8 cellular contexts compared by ENCODE assay signal in the genomic region with DNA sequence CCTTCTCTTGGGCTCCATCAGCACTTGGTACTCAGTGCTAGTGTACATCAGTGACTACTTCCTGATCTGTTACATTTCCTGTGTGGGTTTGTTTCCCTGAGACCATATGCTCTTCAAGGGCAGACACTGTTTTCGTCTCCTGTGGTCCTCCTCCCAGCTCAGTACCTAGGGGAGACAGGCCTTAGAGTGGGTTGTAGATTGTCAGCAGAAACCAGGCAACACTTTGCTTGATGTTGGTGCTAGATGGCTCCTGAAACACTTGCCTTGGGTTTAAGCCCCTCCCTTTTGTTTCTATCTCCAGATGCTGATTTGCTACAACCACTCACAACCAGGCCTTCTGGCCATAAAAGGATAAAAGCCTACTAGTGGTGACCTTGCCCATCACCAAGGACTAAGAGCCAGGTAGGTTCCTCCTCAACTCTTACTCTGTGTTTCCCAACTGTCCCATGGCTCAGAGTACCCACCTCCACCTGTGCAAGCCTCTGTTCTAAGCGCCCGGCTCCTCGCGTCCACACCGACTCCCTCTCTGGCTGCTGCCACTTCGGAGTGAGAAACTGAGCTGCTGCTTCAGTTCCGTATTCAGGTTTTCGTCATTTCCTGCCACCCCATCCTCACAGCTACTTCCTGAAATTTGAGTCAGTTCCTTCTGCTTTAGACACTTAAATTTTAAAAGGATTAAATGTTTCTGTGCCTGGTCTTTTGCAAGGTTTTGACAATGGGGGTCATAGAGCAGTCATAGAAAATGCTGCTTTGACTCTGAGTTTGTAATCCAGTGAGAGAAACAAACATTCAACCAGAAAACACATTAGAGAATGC. TPM values are rescaled to one million over a fixed set of nuclear protein-coding genes. Genes with fewer than 3 reads are reported as not detected.
DNase-seq lines count a peak whose midpoint lies in the region; ATAC-seq lines count a peak whose summit lies in the region.

A gene with protein sequence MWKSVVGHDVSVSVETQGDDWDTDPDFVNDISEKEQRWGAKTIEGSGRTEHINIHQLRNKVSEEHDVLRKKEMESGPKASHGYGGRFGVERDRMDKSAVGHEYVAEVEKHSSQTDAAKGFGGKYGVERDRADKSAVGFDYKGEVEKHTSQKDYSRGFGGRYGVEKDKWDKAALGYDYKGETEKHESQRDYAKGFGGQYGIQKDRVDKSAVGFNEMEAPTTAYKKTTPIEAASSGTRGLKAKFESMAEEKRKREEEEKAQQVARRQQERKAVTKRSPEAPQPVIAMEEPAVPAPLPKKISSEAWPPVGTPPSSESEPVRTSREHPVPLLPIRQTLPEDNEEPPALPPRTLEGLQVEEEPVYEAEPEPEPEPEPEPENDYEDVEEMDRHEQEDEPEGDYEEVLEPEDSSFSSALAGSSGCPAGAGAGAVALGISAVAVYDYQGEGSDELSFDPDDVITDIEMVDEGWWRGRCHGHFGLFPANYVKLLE (minus strand): TSS at position 548 of the 816 bp plus-strand sequence. CDS start 2,556 bp downstream, outside the sequence.

- 83% methylated on average over 7 of the region's 9 CpGs for WGBS in mesenchymal stem cell

- no peak within 1 kb of the TSS for H3K9ac ChIP-seq in mesenchymal stem cell (ENCODE audit: low read length)

- no peak within 1 kb of the TSS for H4K91ac ChIP-seq in mesenchymal stem cell (ENCODE audit: low read length)

- H2BK12ac ChIP-seq in mesenchymal stem cell (ENCODE audit: low read length in 2 of 2), result no peak within 1 kb of the TSS

- peak within 1 kb of the TSS; percentile 35 for H3K4me3 ChIP-seq in skeletal muscle cell (ENCODE audit: low read depth, low read length)
- no peak within 1 kb of the TSS for H3K4me3 ChIP-seq in mesenchymal stem cell (ENCODE audit: insufficient read depth in 1 of 2, low read depth in 1 of 2, low read length in 2 of 2)

- H3K36me3 Mint-ChIP-seq in activated CD8-positive, alpha-beta memory T cell treated with anti-CD3 and anti-CD28 coated beads, Interleukin-2, amount 10 ng/mL, durations not matched to agents 7 days and 5 days, result peaks cover 59% of the 10 kb centered on the region

- H3K36me3 ChIP-seq in mesenchymal stem cell (ENCODE audit: control insufficient read depth in 1 of 2, insufficient read depth in 2 of 2, low read depth in 1 of 2, low read length in 2 of 2), result peaks cover 22 to 42% of the 10 kb centered on the region in 2 experiments

- peak within 1 kb of the TSS in 1 of 2 experiments; percentile 4 for H3K18ac ChIP-seq in mesenchymal stem cell (ENCODE audit: low read depth in 1 of 2, low read length in 2 of 2)

- H4K8ac ChIP-seq in mesenchymal stem cell (ENCODE audit: low read length), result no peak within 1 kb of the TSS

- no peak within 1 kb of the TSS for H3K4ac ChIP-seq in mesenchymal stem cell (ENCODE audit: low read depth in 1 of 2, low read length in 2 of 2)

- H2BK15ac ChIP-seq in mesenchymal stem cell (ENCODE audit: low read depth, poor library complexity, severe bottlenecking), result no peak within 1 kb of the TSS

- peak; percentile 84 for ATAC-seq in GM21528 (IDR thresholded peaks at IDR 0.05; ENCODE audit: low FRiP score, unreplicated experiment)
- ATAC-seq in activated CD8-positive, alpha-beta memory T cell treated with anti-CD3 and anti-CD28 coated beads, Interleukin-2, amount 10 ng/mL, durations not matched to agents 7 days and 5 days, result peak; percentile 90

- no peaks in the 10 kb centered on the region for H3K9me3 Mint-ChIP-seq in activated CD8-positive, alpha-beta memory T cell treated with anti-CD3 and anti-CD28 coated beads, Interleukin-2, amount 10 ng/mL, durations not matched to agents 7 days and 5 days (ENCODE audit: low read depth)

- no peak within 1 kb of the TSS for H2BK120ac ChIP-seq in mesenchymal stem cell (ENCODE audit: low read depth, low read length)

- no peaks in the 10 kb centered on the region for H3K27me3 Mint-ChIP-seq in activated CD8-positive, alpha-beta memory T cell treated with anti-CD3 and anti-CD28 coated beads, Interleukin-2, amount 10 ng/mL, durations not matched to agents 7 days and 5 days

- no peak within 1 kb of the TSS for H3K27ac ChIP-seq in mesenchymal stem cell (ENCODE audit: low read length, poor library complexity, severe bottlenecking)

- no peaks in the 10 kb centered on the region for H3K9me3 ChIP-seq in mesenchymal stem cell (ENCODE audit: control insufficient read depth, low read length)

- H2BK5ac ChIP-seq in mesenchymal stem cell (ENCODE audit: low read depth, low read length, poor library complexity, severe bottlenecking), result no peak within 1 kb of the TSS

- H3K14ac ChIP-seq in mesenchymal stem cell (ENCODE audit: low read length in 2 of 2), result no peak within 1 kb of the TSS

- DNase-seq in EH (ENCODE audit: low read depth) (peak; percentile 35), Kasumi-1 (lab: John Stamatoyannopoulos, UW) (peak; percentile 95 to 96), fibroblast of gingiva (ENCODE audit: low read depth) (peak; percentile 3), skeletal muscle cell (ENCODE audit: low read depth) (peak; percentile 5), mesenchymal stem cell (no peak), NCI-H345 (lab: John Stamatoyannopoulos, UW) (no peak)
- DNase-seq in activated CD8-positive, alpha-beta memory T cell treated with anti-CD3 and anti-CD28 coated beads, Interleukin-2, amount 10 ng/mL, durations not matched to agents 7 days and 5 days, result peak; percentile 87

- no peaks in the 10 kb centered on the region for H3K27me3 ChIP-seq in mesenchymal stem cell (ENCODE audit: control insufficient read depth in 1 of 2, insufficient read depth in 1 of 2, low read length in 2 of 2)

- H3K4me1 Mint-ChIP-seq in activated CD8-positive, alpha-beta memory T cell treated with anti-CD3 and anti-CD28 coated beads, Interleukin-2, amount 10 ng/mL, durations not matched to agents 7 days and 5 days, result peaks cover 53% of the 10 kb centered on the region

- H2AFZ ChIP-seq in mesenchymal stem cell (ENCODE audit: low read depth, low read length), result no peak within 1 kb of the TSS

- H3K27ac Mint-ChIP-seq in activated CD8-positive, alpha-beta memory T cell treated with anti-CD3 and anti-CD28 coated beads, Interleukin-2, amount 10 ng/mL, durations not matched to agents 7 days and 5 days, result peak within 1 kb of the TSS; percentile 99

- H2AK5ac ChIP-seq in mesenchymal stem cell (ENCODE audit: low read length, severe bottlenecking), result no peak within 1 kb of the TSS

- H3K23ac ChIP-seq in mesenchymal stem cell (ENCODE audit: low read length in 2 of 2), result no peak within 1 kb of the TSS

- H3K79me1 ChIP-seq in mesenchymal stem cell (replicated peaks; ENCODE audit: low read length, poor library complexity, severe bottlenecking), result no peaks in the 10 kb centered on the region

- no peaks in the 10 kb centered on the region for H3K4me1 ChIP-seq in mesenchymal stem cell (ENCODE audit: control insufficient read depth, insufficient read depth, low read depth, low read length)

- CTCF ChIA-PET in activated CD8-positive, alpha-beta memory T cell treated with anti-CD3 and anti-CD28 coated beads, Interleukin-2, amount 10 ng/mL, durations not matched to agents 7 days and 5 days (lab: Charles Lee), result interaction anchor here (0.9 to 1.7 kb wide), 10 partner anchors 10 to 441 kb away, joined by 3 to 6 read pairs (median 4); a partner anchor contains a TSS

- no peak within 1 kb of the TSS for H3K4me2 ChIP-seq in mesenchymal stem cell (ENCODE audit: low read length, poor library complexity, severe bottlenecking)

- H3K4me3 Mint-ChIP-seq in activated CD8-positive, alpha-beta memory T cell treated with anti-CD3 and anti-CD28 coated beads, Interleukin-2, amount 10 ng/mL, durations not matched to agents 7 days and 5 days, result peak within 1 kb of the TSS; percentile 97

RNA-seq across cellular contexts. Expression of the gene that starts here (rescaled TPM):
- total RNA-seq in activated CD8-positive, alpha-beta memory T cell treated with anti-CD3 and anti-CD28 coated beads, Interleukin-2, amount 10 ng/mL, durations not matched to agents 7 days and 5 days, result 100 to 1,000 TPM; 305 to 312 TPM
- 0.25 TPM for polyA plus RNA-seq in mesenchymal stem cell (2013, experiment 1 of 2)
- polyA plus RNA-seq in mesenchymal stem cell (2013, experiment 2 of 2), result 0.32 TPM

Comparison
In these comparisons a context has a peak if more than half of its experiments do, and no peak if none do; other contexts are left out.
1. DNase-seq: peak in EH (single experiment), Kasumi-1 (2 of 2), activated CD8-positive, alpha-beta memory T cell treated with anti-CD3 and anti-CD28 coated beads, Interleukin-2, amount 10 ng/mL, durations not matched to agents 7 days and 5 days (single experiment), fibroblast of gingiva (single experiment) and skeletal muscle cell (single experiment); none in mesenchymal stem cell (single experiment) and NCI-H345 (single experiment).